Comparison of ENCODE assay signal across 8 cellular contexts in the genomic region with DNA sequence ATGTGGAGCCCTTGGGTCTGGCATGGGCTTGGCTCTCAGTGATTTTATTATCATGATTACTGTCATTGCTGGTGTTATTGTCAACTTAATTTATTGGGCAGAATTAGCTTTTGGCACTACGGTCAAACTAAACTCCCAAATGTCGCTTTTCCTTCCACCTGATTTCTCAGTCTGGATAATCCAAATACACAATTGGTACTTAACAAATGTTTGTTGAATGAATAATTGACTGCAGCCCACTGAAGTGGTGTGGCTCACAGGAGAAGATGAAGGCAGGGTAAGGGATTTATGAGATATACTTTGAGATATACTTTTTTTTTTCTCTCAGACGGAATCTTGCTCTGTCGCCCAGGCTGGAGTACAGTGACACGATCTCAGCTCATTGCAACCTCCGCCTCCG. TPM values are rescaled to one million over a fixed set of nuclear protein-coding genes. Genes with fewer than 3 reads are reported as not detected.
DNase-seq lines count a peak whose midpoint lies in the region; ATAC-seq and TF ChIP-seq lines count a peak whose summit lies in the region.

No MANE protein-coding gene starts in this region.

- H2AFZ ChIP-seq in Loucy (ENCODE audit: low read length) = no peak overlapping the region

- no peak for DNase-seq in central memory CD8-positive, alpha-beta T cell (ENCODE audit: low spot score in 2 of 2)
- no peak for DNase-seq in natural killer cell treated with Interleukin-12 subunit alpha and Interleukin-12 subunit beta and Interleukin-15 and Interleukin-18, amount 100 ng/mL, for 72 hours (ENCODE audit: low spot score)
- no peak for DNase-seq in occipital lobe (lab: John Stamatoyannopoulos, UW)

- no peaks in the 10 kb centered on the region for H3K9me2 ChIP-seq in Loucy (replicated peaks; ENCODE audit: low read depth, low read length)

- peaks cover 9% of the 10 kb centered on the region; the same call in 1 of the 2 replicates for H3K36me3 ChIP-seq in Loucy (ENCODE audit: insufficient read depth, low read length)

- TF ChIP-seq CTCF in C4-2B (conservative IDR thresholded peaks at IDR 0.05) (no peak), Loucy (conservative IDR thresholded peaks at IDR 0.05; ENCODE audit: low read length) (no peak)

- peaks cover 43% of the 10 kb centered on the region for H3K79me2 ChIP-seq in Loucy (ENCODE audit: insufficient read depth, low read length)

- H3K4me2 ChIP-seq in Loucy (ENCODE audit: low read depth, low read length, poor library complexity, severe bottlenecking) = peak overlapping the region; percentile 79

- H3F3A ChIP-seq in Loucy (ENCODE audit: low read depth) = no peaks in the 10 kb centered on the region

- H3K4me1 Mint-ChIP-seq in central memory CD8-positive, alpha-beta T cell = peaks cover 22% of the 10 kb centered on the region
- H3K4me1 Mint-ChIP-seq in natural killer cell treated with Interleukin-12 subunit alpha and Interleukin-12 subunit beta and Interleukin-15 and Interleukin-18, amount 100 ng/mL, for 72 hours (ENCODE audit: low read depth in 2 of 2) = peaks cover 12 to 19% of the 10 kb centered on the region in 2 donors

- no peaks in the 10 kb centered on the region for H3K27me3 ChIP-seq in Loucy (ENCODE audit: insufficient read depth, low read length, poor library complexity, severe bottlenecking)

- H3K36me3 Mint-ChIP-seq in central memory CD8-positive, alpha-beta T cell (ENCODE audit: insufficient read depth) = peaks cover 20% of the 10 kb centered on the region
- H3K36me3 Mint-ChIP-seq in natural killer cell treated with Interleukin-12 subunit alpha and Interleukin-12 subunit beta and Interleukin-15 and Interleukin-18, amount 100 ng/mL, for 72 hours = no peaks in the 10 kb centered on the region

- H3K9me3 ChIP-seq in Loucy (ENCODE audit: insufficient read depth, low read depth, low read length) = no peaks in the 10 kb centered on the region

- peak overlapping the region; percentile 87 for H3K9ac ChIP-seq in Loucy (ENCODE audit: low read depth, low read length, poor library complexity, severe bottlenecking)

- H3K27me3 Mint-ChIP-seq in central memory CD8-positive, alpha-beta T cell = no peaks in the 10 kb centered on the region
- H3K27me3 Mint-ChIP-seq in natural killer cell treated with Interleukin-12 subunit alpha and Interleukin-12 subunit beta and Interleukin-15 and Interleukin-18, amount 100 ng/mL, for 72 hours = no peaks in the 10 kb centered on the region

- peak overlapping the region; percentile 92 for H3K27ac ChIP-seq in C4-2B

- no peak overlapping the region for H3K27ac Mint-ChIP-seq in central memory CD8-positive, alpha-beta T cell (ENCODE audit: low read depth)
- no peak overlapping the region for H3K27ac Mint-ChIP-seq in natural killer cell treated with Interleukin-12 subunit alpha and Interleukin-12 subunit beta and Interleukin-15 and Interleukin-18, amount 100 ng/mL, for 72 hours

- H3K4me3 Mint-ChIP-seq in central memory CD8-positive, alpha-beta T cell = peak overlapping the region; percentile 83
- peak overlapping the region; percentile 82 for H3K4me3 Mint-ChIP-seq in natural killer cell treated with Interleukin-12 subunit alpha and Interleukin-12 subunit beta and Interleukin-15 and Interleukin-18, amount 100 ng/mL, for 72 hours

- no peaks in the 10 kb centered on the region for H3K9me3 Mint-ChIP-seq in central memory CD8-positive, alpha-beta T cell
- no peaks in the 10 kb centered on the region for H3K9me3 Mint-ChIP-seq in natural killer cell treated with Interleukin-12 subunit alpha and Interleukin-12 subunit beta and Interleukin-15 and Interleukin-18, amount 100 ng/mL, for 72 hours

- H3K4me1 ChIP-seq in Loucy (ENCODE audit: insufficient read depth, low read length, poor library complexity, severe bottlenecking) = peaks cover 21% of the 10 kb centered on the region

- H4K20me1 ChIP-seq in Loucy (ENCODE audit: insufficient read depth, low read length, poor library complexity, severe bottlenecking) = peaks cover 8% of the 10 kb centered on the region

- H3K4me3 ChIP-seq in Loucy (ENCODE audit: low read length, poor library complexity, severe bottlenecking) = peak overlapping the region; percentile 82

- no peak for ATAC-seq in central memory CD8-positive, alpha-beta T cell (replicated peaks; ENCODE audit: extremely low read depth, poor library complexity, severe bottlenecking)
- no peak for ATAC-seq in natural killer cell treated with Interleukin-12 subunit alpha and Interleukin-12 subunit beta and Interleukin-15 and Interleukin-18, amount 100 ng/mL, for 72 hours
- ATAC-seq in HG03196 (IDR thresholded peaks at IDR 0.05; ENCODE audit: unreplicated experiment) (no peak), GM18873 (IDR thresholded peaks at IDR 0.05; ENCODE audit: low FRiP score, unreplicated experiment) (no peak), HG02588 (IDR thresholded peaks at IDR 0.05; ENCODE audit: unreplicated experiment) (no peak)

RNA-seq across cellular contexts. Expression of a gene that starts 1.5 kb away (rescaled TPM):
- total RNA-seq in natural killer cell treated with Interleukin-12 subunit alpha and Interleukin-12 subunit beta and Interleukin-15 and Interleukin-18, amount 100 ng/mL, for 72 hours = 100 to 1,000 TPM in 1 of 2 donors, 10 to 100 TPM in 1; 53.9 to 122 TPM
- 20.7 TPM for total RNA-seq in occipital lobe

RNA-seq across cellular contexts. Expression of a gene that starts 45.5 kb away (rescaled TPM):
- total RNA-seq in natural killer cell treated with Interleukin-12 subunit alpha and Interleukin-12 subunit beta and Interleukin-15 and Interleukin-18, amount 100 ng/mL, for 72 hours = 10 to 100 TPM; 42.8 to 64.6 TPM
- total RNA-seq in occipital lobe = 36.3 TPM
